ENCODE assay signal across 22 cellular contexts in the genomic region with DNA sequence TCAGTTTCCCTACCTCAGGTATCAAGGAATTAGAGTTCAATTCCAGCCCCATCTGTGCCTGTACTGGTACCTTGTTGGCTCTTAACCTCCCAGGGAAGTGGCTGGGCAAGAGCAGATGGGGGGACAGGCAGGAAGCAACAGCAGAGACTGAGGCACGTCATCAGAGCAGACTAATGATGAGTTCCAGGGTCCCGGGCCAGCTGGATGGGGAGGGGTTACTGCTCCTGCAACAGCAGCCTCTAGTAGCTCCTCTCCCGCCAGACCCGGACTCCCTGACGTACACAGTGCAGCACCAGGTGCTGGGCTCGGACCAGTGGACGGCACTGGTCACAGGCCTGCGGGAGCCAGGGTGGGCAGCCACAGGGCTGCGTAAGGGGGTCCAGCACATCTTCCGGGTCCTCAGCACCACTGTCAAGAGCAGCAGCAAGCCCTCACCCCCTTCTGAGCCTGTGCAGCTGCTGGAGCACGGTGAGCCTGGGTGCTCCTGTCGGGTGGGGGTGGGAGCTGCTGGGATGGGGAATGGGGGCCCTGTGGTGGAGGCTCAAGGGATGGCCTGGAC. TPM values are rescaled to one million over a fixed set of nuclear protein-coding genes. Genes with fewer than 3 reads are reported as not detected.
"Had no signal": no experiment of that assay in that cellular context is flagged by ENCODE, and none has a peak within 500 bp of the region (broad histone marks: within the 10 kb centered on the region; RNA-seq: fewer than 3 reads in every experiment).

No MANE protein-coding gene starts in this region.

- H3K27ac ChIP-seq: KMS-11 had no signal

- H3K9ac ChIP-seq: KMS-11 had no signal

- DNase-seq: activated CD4-positive, alpha-beta T cell treated with anti-CD3 and anti-CD28 coated beads for 48 hours; activated CD4-positive, alpha-beta T cell treated with anti-CD3 and anti-CD28 coated beads, Interleukin-2, amount 50 U/mL, for 4 hours; activated CD4-positive, CD25-positive, alpha-beta regulatory T cell treated with anti-CD3 and anti-CD28 coated beads, Interleukin-2, amount 50 U/mL, for 72 hours; activated CD8-positive, alpha-beta memory T cell treated with anti-CD3 and anti-CD28 coated beads, Interleukin-2, amount 10 ng/mL, durations not matched to agents 7 days and 5 days; activated effector memory CD4-positive, alpha-beta T cell treated with anti-CD3 and anti-CD28 coated beads, Interleukin-2, amount 50 U/mL, for 16 hours; activated naive CD4-positive, alpha-beta T cell treated with Interleukin-2 at 50 U/mL for 16 hours; activated naive CD8-positive, alpha-beta T cell treated with anti-CD3 and anti-CD28 coated beads, Interleukin-2, amount 50 U/mL, for 24 hours; activated T-cell treated with anti-CD3 and anti-CD28 coated beads, Interleukin-2, amount 50 U/mL, for 24 hours; NCI-H1092; NCI-H1417; NCI-H2081; NCI-H524; PC-3; SHP77 treated with DMSO at 0.1 percent for 48 hours; T-helper 17 cell; T-helper 9 cell had no signal

- ATAC-seq: activated CD8-positive, alpha-beta memory T cell treated with anti-CD3 and anti-CD28 coated beads, Interleukin-2, amount 10 ng/mL, durations not matched to agents 7 days and 5 days; activated naive CD4-positive, alpha-beta T cell treated with anti-CD3 and anti-CD28 coated beads, Interleukin-2, amount 50 U/mL, for 72 hours; activated naive CD8-positive, alpha-beta T cell treated with anti-CD3 and anti-CD28 coated beads, Interleukin-2, amount 50 U/mL, for 24 hours; PC-3; T-helper 17 cell; WTC11 had no signal

RNA-seq across cellular contexts. Expression of a gene that starts 41.6 kb away (rescaled TPM):
- total RNA-seq: MCF 10A, SK-MEL-5 had no signal

RNA-seq across cellular contexts. Expression of a gene that starts 54.5 kb away (rescaled TPM):
- total RNA-seq: activated CD8-positive, alpha-beta memory T cell treated with anti-CD3 and anti-CD28 coated beads, Interleukin-2, amount 10 ng/mL, durations not matched to agents 7 days and 5 days; activated naive CD4-positive, alpha-beta T cell treated with anti-CD3 and anti-CD28 coated beads, Interleukin-2, amount 50 U/mL, for 72 hours; bronchial epithelial cell; MCF 10A; PC-3; SK-MEL-5; T-helper 17 cell had no signal
